8 cellular contexts compared by ENCODE assay signal in the genomic region with DNA sequence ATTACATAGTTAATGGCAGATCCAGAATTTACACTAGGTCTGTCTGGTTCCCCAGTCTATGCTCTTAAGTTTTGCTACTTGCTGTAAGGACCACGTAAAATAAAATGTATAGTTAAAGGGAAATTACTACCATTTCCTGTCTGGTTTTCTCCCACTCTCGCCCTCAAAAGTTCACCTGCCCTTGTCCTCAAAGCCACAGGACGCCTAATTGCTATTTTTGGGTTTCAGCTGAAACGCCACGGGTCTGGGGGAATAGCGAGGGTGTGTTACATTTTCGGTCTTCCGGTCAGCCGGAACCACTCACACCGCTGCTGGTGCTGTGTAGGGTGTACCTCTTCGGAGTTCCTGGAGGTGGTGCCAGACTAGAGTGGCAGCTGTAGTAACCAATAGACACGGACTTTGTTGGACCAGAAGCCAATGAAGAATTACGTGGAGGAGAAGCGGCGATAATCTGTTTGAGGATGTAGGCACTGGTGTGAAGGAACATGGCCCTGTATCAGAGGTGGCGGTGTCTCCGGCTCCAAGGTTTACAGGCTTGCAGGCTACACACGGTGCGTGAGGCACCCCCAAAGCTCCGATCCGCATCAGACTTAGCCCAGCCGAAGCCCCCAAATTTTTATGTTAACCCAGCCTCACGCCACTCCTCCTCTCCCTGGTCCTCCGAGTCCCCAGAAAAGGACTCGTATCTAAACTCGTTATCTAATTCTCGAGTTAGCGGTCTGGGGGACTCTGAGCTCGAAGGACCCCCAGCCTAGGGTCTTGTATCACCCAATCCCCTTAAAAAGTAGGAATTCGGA. TPM values are rescaled to one million over a fixed set of nuclear protein-coding genes. Genes with fewer than 3 reads are reported as not detected.
DNase-seq lines count a peak whose midpoint lies in the region; ATAC-seq and FAIRE-seq lines count a peak whose summit lies in the region.

A gene with protein sequence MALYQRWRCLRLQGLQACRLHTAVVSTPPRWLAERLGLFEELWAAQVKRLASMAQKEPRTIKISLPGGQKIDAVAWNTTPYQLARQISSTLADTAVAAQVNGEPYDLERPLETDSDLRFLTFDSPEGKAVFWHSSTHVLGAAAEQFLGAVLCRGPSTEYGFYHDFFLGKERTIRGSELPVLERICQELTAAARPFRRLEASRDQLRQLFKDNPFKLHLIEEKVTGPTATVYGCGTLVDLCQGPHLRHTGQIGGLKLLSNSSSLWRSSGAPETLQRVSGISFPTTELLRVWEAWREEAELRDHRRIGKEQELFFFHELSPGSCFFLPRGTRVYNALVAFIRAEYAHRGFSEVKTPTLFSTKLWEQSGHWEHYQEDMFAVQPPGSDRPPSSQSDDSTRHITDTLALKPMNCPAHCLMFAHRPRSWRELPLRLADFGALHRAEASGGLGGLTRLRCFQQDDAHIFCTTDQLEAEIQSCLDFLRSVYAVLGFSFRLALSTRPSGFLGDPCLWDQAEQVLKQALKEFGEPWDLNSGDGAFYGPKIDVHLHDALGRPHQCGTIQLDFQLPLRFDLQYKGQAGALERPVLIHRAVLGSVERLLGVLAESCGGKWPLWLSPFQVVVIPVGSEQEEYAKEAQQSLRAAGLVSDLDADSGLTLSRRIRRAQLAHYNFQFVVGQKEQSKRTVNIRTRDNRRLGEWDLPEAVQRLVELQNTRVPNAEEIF (plus strand): TSS at position 454 of the 797 bp plus-strand sequence. CDS start 32 bp downstream, at position 486.

- FAIRE-seq in RCC 7860 (lab: Jason Lieb, UNC): peak; percentile 83

- H3K4me1 Mint-ChIP-seq in activated T-cell treated with anti-CD3 and anti-CD28 coated beads, Interleukin-2, amount 50 U/mL, for 72 hours (ENCODE audit: low read depth): peaks cover 17% of the 10 kb centered on the region
- H3K4me1 Mint-ChIP-seq in naive B cell: peaks cover 16 to 25% (median 22%) of the 10 kb centered on the region in 3 donors
- H3K4me1 Mint-ChIP-seq in stimulated activated memory B cell treated with anti-CD40 and anti-IgM and Interleukin-4, amounts not matched to agents 10 μg/mL and 1 μg/mL and 100 μg/mL, for 72 hours: peaks cover 26% of the 10 kb centered on the region

- no peaks in the 10 kb centered on the region for H3K27me3 Mint-ChIP-seq in activated T-cell treated with anti-CD3 and anti-CD28 coated beads, Interleukin-2, amount 50 U/mL, for 72 hours (ENCODE audit: low read depth)
- no peaks in the 10 kb centered on the region for H3K27me3 Mint-ChIP-seq in naive B cell
- H3K27me3 Mint-ChIP-seq in stimulated activated memory B cell treated with anti-CD40 and anti-IgM and Interleukin-4, amounts not matched to agents 10 μg/mL and 1 μg/mL and 100 μg/mL, for 72 hours: no peaks in the 10 kb centered on the region

- peak within 1 kb of the TSS; percentile 89 to 98 for H3K4me3 Mint-ChIP-seq in activated T-cell treated with anti-CD3 and anti-CD28 coated beads, Interleukin-2, amount 50 U/mL, for 72 hours
- peak within 1 kb of the TSS; percentile 95 to 100 (median 98) for H3K4me3 Mint-ChIP-seq in naive B cell
- H3K4me3 Mint-ChIP-seq in stimulated activated memory B cell treated with anti-CD40 and anti-IgM and Interleukin-4, amounts not matched to agents 10 μg/mL and 1 μg/mL and 100 μg/mL, for 72 hours: peak within 1 kb of the TSS; percentile 98

- H3K9me3 Mint-ChIP-seq in activated T-cell treated with anti-CD3 and anti-CD28 coated beads, Interleukin-2, amount 50 U/mL, for 72 hours: no peaks in the 10 kb centered on the region
- no peaks in the 10 kb centered on the region for H3K9me3 Mint-ChIP-seq in naive B cell
- no peaks in the 10 kb centered on the region for H3K9me3 Mint-ChIP-seq in stimulated activated memory B cell treated with anti-CD40 and anti-IgM and Interleukin-4, amounts not matched to agents 10 μg/mL and 1 μg/mL and 100 μg/mL, for 72 hours

- peaks cover 31% of the 10 kb centered on the region for H3K36me3 ChIP-seq in KOPT-K1 (ENCODE audit: insufficient read depth, low read length)

- H3K27ac ChIP-seq in KOPT-K1 (ENCODE audit: low read depth, low read length, poor library complexity, severe bottlenecking): peak within 1 kb of the TSS; percentile 74

- H3K9me3 ChIP-seq in KOPT-K1 (ENCODE audit: insufficient read depth, low read length, poor library complexity, severe bottlenecking): no peaks in the 10 kb centered on the region

- DNase-seq in DMS79 treated with DMSO at 0.1 percent for 48 hours (lab: John Stamatoyannopoulos, UW) (peak; percentile 99), RCC 7860 (ENCODE audit: low spot score) (peak; percentile 99), fibroblast of gingiva (ENCODE audit: low read depth) (peak; percentile 99), naive B cell (peak; percentile 96)
- DNase-seq in activated T-cell treated with anti-CD3 and anti-CD28 coated beads, Interleukin-2, amount 50 U/mL, for 72 hours: peak; percentile 95 to 97

- ATAC-seq in GM21786 (IDR thresholded peaks at IDR 0.05; ENCODE audit: unreplicated experiment): peak; percentile 100
- peak; percentile 100 for ATAC-seq in activated T-cell treated with anti-CD3 and anti-CD28 coated beads, Interleukin-2, amount 50 U/mL, for 72 hours (replicated peaks in 1 of 2)
- ATAC-seq in naive B cell (ENCODE audit: low read depth in 2 of 2): peak; percentile 98 to 99
- ATAC-seq in stimulated activated memory B cell treated with anti-CD40 and anti-IgM and Interleukin-4, amounts not matched to agents 10 μg/mL and 1 μg/mL and 100 μg/mL, for 72 hours: peak; percentile 100

- H3K27ac Mint-ChIP-seq in activated T-cell treated with anti-CD3 and anti-CD28 coated beads, Interleukin-2, amount 50 U/mL, for 72 hours: peak within 1 kb of the TSS; percentile 97
- H3K27ac Mint-ChIP-seq in naive B cell: peak within 1 kb of the TSS; percentile 97 to 99 (median 99)
- peak within 1 kb of the TSS; percentile 99 for H3K27ac Mint-ChIP-seq in stimulated activated memory B cell treated with anti-CD40 and anti-IgM and Interleukin-4, amounts not matched to agents 10 μg/mL and 1 μg/mL and 100 μg/mL, for 72 hours

- peaks cover 5 to 9% of the 10 kb centered on the region in 2 donors for H3K36me3 Mint-ChIP-seq in activated T-cell treated with anti-CD3 and anti-CD28 coated beads, Interleukin-2, amount 50 U/mL, for 72 hours (ENCODE audit: insufficient read depth in 2 of 2)
- H3K36me3 Mint-ChIP-seq in naive B cell: peaks cover 18 to 22% of the 10 kb centered on the region in 2 donors
- H3K36me3 Mint-ChIP-seq in stimulated activated memory B cell treated with anti-CD40 and anti-IgM and Interleukin-4, amounts not matched to agents 10 μg/mL and 1 μg/mL and 100 μg/mL, for 72 hours: peaks cover 31% of the 10 kb centered on the region

RNA-seq across cellular contexts. Expression of the gene that starts here (rescaled TPM):
- total RNA-seq in activated T-cell treated with anti-CD3 and anti-CD28 coated beads, Interleukin-2, amount 50 U/mL, for 72 hours: 10 to 100 TPM; 49.8 to 66.4 TPM
- 10 to 100 TPM; 31.7 to 49.6 (median 37.4) TPM for polyA plus RNA-seq in naive B cell (ENCODE audit: low read depth in 6 of 6)

Comparison
In these comparisons a context has a peak if more than half of its experiments do, and no peak if none do; other contexts are left out.
1. Peak in every context shown above with its lines: DNase-seq, ATAC-seq and H3K27ac ChIP-seq.